Comparison of ENCODE assay signal across 7 cellular contexts in the genomic region with DNA sequence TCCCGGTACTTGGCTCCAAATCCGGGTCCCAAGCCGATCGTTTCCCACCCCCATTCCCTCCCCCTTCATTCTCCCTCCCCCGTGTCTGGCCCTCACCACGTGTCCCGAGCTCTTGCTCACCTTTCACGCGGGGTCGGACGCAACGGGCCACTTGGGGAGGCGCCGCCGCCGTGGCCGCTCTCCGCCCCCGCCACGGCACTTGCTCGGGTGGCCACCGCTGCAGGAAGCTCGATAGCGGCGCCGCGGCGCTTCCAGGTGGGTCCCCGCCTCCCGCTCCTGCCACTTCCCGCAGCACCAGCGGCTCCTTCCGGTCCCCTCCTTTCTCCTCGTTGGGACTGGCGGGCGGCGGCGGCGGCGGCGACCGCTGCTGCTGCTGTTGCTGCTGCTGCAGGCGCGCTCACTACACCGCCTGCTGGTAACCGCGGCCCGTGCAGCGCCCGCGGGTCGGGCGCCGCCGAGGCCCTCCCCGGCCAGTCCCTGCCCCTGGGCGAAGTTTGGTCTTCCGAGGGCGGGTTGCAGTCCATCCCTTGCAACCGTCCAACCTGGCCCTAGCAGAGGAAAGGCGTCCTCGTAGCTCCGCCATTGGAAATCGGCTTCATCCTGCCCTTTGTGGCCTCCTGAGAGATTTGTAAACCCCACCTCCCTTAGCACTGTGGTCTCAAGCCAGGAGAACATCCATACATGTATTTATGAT. TPM values are rescaled to one million over a fixed set of nuclear protein-coding genes. Genes with fewer than 3 reads are reported as not detected.
A peak's percentile ranks its signal among the peaks of the same experiment; 100 is the strongest.
DNase-seq lines count a peak whose midpoint lies in the region; ATAC-seq lines count a peak whose summit lies in the region.

No MANE protein-coding gene starts in this region.

- no peaks in the 10 kb centered on the region for H3K9me3 ChIP-seq in T-helper 17 cell (ENCODE audit: control insufficient read depth, low read length, poor library complexity, severe bottlenecking)

- peaks cover 33% of the 10 kb centered on the region for H3K4me1 Mint-ChIP-seq in T-helper 17 cell

- H3K36me3 Mint-ChIP-seq in T-helper 17 cell (ENCODE audit: low read depth): peaks cover 2% of the 10 kb centered on the region

- H3K4me3 Mint-ChIP-seq in T-helper 17 cell: peak overlapping the region; percentile 94

- no peaks in the 10 kb centered on the region for H3K27me3 Mint-ChIP-seq in T-helper 17 cell

- peak; percentile 78 for ATAC-seq in GM18502 (IDR thresholded peaks at IDR 0.05; ENCODE audit: poor library complexity, unreplicated experiment)
- peak; percentile 70 for ATAC-seq in HG02943 (IDR thresholded peaks at IDR 0.05; ENCODE audit: low read depth, unreplicated experiment)
- ATAC-seq in T-helper 17 cell: peak; percentile 77

- peak; percentile 91 for DNase-seq in NCI-H1694 treated with DMSO at 0.1 percent for 48 hours (lab: John Stamatoyannopoulos, UW)
- peak; percentile 77 to 92 (median 91) for DNase-seq in T-helper 17 cell
- DNase-seq in anterior cingulate cortex (lab: John Stamatoyannopoulos, UW): peak; percentile 60 to 94 (median 88)
- peak; percentile 86 for DNase-seq in hepatic stellate cell (ENCODE audit: low spot score)
- DNase-seq in renal cortical epithelial cell (ENCODE audit: low read depth): peak; percentile 71

- H3K27ac Mint-ChIP-seq in T-helper 17 cell: peak overlapping the region; percentile 96

RNA-seq across cellular contexts. Expression of gene ZZZ3, which starts 0.8 kb away (rescaled TPM):
- total RNA-seq in T-helper 17 cell (10 to 100 TPM; 49.8 to 55.5 TPM), renal cortical epithelial cell (88.9 and 118 TPM in 2 replicates)

Comparison
In these comparisons a context has a peak if more than half of its experiments do, and no peak if none do; other contexts are left out.
1. Peak in every context shown above with its lines: DNase-seq and ATAC-seq.